ENCODE assay signal across 12 cellular contexts in genomic region chr2:148812306-148812705, GRCh38.
DNase-seq lines count a peak whose midpoint lies in the region; ATAC-seq and TF ChIP-seq lines count a peak whose summit lies in the region.
"Had no signal": no experiment of that assay in that cellular context is flagged by ENCODE, and none has a peak within 500 bp of the region (broad histone marks: within the 10 kb centered on the region; RNA-seq: fewer than 3 reads in every experiment).

No MANE protein-coding gene starts in this region.

- H3K27me3 Mint-ChIP-seq in chondrocyte (ENCODE audit: low read depth): no peaks in the 10 kb centered on the region

- H3K27ac ChIP-seq in heart right ventricle: no peak overlapping the region
- H3K27ac ChIP-seq in lung (ENCODE audit: low read depth in 1 of 2, low read length in 1 of 2): no peak overlapping the region
- H3K27ac ChIP-seq in A673 (ENCODE audit: low read depth, low read length, poor library complexity, severe bottlenecking): no peak overlapping the region

- H3K27ac Mint-ChIP-seq in chondrocyte (ENCODE audit: unreplicated experiment): peak overlapping the region; percentile 37
- H3K27ac Mint-ChIP-seq: activated naive CD4-positive, alpha-beta T cell treated with anti-CD3 and anti-CD28 coated beads, Interleukin-2, amount 50 U/mL, for 24 hours; type B pancreatic cell had no signal

- H3K36me3 ChIP-seq in heart right ventricle (no peaks in the 10 kb centered on the region), lung (ENCODE audit: control insufficient read depth in 2 of 2, insufficient read depth in 2 of 2, low read length in 2 of 2) (no peaks in the 10 kb centered on the region), A673 (ENCODE audit: insufficient read depth, low read length, poor library complexity, severe bottlenecking) (no peaks in the 10 kb centered on the region)

- H3K9me3 Mint-ChIP-seq in chondrocyte (ENCODE audit: low read depth): no peaks in the 10 kb centered on the region

- H3K4me3 ChIP-seq in heart right ventricle: no peak overlapping the region
- H3K4me3 ChIP-seq in lung: no peak overlapping the region
- no peak overlapping the region for H3K4me3 ChIP-seq in A673 (ENCODE audit: low read depth, low read length, poor library complexity, severe bottlenecking)

- no TSS peak for BruUV-seq in A673 (replicated peaks; lab: Mats Ljungman, UMichigan)

- CTCF ChIA-PET in A673 (lab: Charles Lee): no interaction called here

- H3K27me3 ChIP-seq in heart right ventricle (no peaks in the 10 kb centered on the region), lung (ENCODE audit: control insufficient read depth, insufficient read depth) (no peaks in the 10 kb centered on the region), A673 (replicated peaks; ENCODE audit: insufficient read depth, low read depth, low read length, poor library complexity) (no peaks in the 10 kb centered on the region)

- H3K36me3 Mint-ChIP-seq in chondrocyte (ENCODE audit: low read depth): no peaks in the 10 kb centered on the region
- H3K36me3 Mint-ChIP-seq: activated naive CD4-positive, alpha-beta T cell treated with anti-CD3 and anti-CD28 coated beads, Interleukin-2, amount 50 U/mL, for 24 hours; type B pancreatic cell had no signal

- H3K4me1 Mint-ChIP-seq in chondrocyte (ENCODE audit: low read depth): peaks cover 46% of the 10 kb centered on the region

- no peak overlapping the region for H3K4me3 Mint-ChIP-seq in chondrocyte (ENCODE audit: unreplicated experiment)
- H3K4me3 Mint-ChIP-seq: activated naive CD4-positive, alpha-beta T cell treated with anti-CD3 and anti-CD28 coated beads, Interleukin-2, amount 50 U/mL, for 24 hours; type B pancreatic cell had no signal

- DNase-seq in heart right ventricle (peak; percentile 41 to 52), cardiac septum (ENCODE audit: low spot score) (no peak), chondrocyte (ENCODE audit: low spot score) (no peak), lung (ENCODE audit: low spot score) (no peak), islet precursor cell (no peak), A673 (ENCODE audit: low spot score) (no peak)
- DNase-seq: KBM-7; stimulated activated CD4-positive, alpha-beta T cell treated with anti-CD3 and anti-CD28 coated beads, Interleukin-4, amount 100 ng/mL, for 1 hour had no signal

- WGBS in heart right ventricle, 2 donors: 23 to 26% methylated on average over 6 of the region's 6 CpGs
- WGBS in lung, 2 donors: 55 to 69% methylated on average over 6 of the region's 6 CpGs

- TF ChIP-seq CTCF in heart right ventricle (IDR thresholded peaks at IDR 0.05) (no peak), chondrocyte (IDR thresholded peaks at IDR 0.05) (no peak), lung (IDR thresholded peaks at IDR 0.05; ENCODE audit: control extremely low read depth, extremely low read depth) (no peak), A673 (conservative IDR thresholded peaks at IDR 0.05; ENCODE audit: low read depth, low read length) (no peak)

- intact Hi-C loops in heart right ventricle (cut with DNase I): no loop called here
- intact Hi-C loops in cardiac septum (cut with DNase I): no loop called here
- intact Hi-C loops in A673 (cut with micrococcal nuclease; ENCODE audit: unreplicated experiment): no loop called here

- no peaks in the 10 kb centered on the region for H3K9me3 ChIP-seq in heart right ventricle
- H3K9me3 ChIP-seq in lung (ENCODE audit: control insufficient read depth in 2 of 2, insufficient read depth in 1 of 2, low read length in 1 of 2): no peaks in the 10 kb centered on the region
- H3K9me3 ChIP-seq in A673 (ENCODE audit: low read depth, low read length, poor library complexity, severe bottlenecking): no peaks in the 10 kb centered on the region

- peak; percentile 36 to 83 (median 74) for ATAC-seq in heart right ventricle
- ATAC-seq in lung (ENCODE audit: insufficient read depth, low FRiP score): peak; percentile 50
- no peak for ATAC-seq in GM18870 (IDR thresholded peaks at IDR 0.05; ENCODE audit: unreplicated experiment)
- ATAC-seq in HG03442 (IDR thresholded peaks at IDR 0.05; ENCODE audit: unreplicated experiment): no peak

- H3K4me1 ChIP-seq in heart right ventricle: peaks cover 0 to 42% (median 18%) of the 10 kb centered on the region in 9 donors
- peaks cover 0 to 1% of the 10 kb centered on the region in 2 donors for H3K4me1 ChIP-seq in lung (ENCODE audit: control insufficient read depth in 2 of 2, insufficient read depth in 2 of 2, low read length in 2 of 2)
- H3K4me1 ChIP-seq in A673 (ENCODE audit: insufficient read depth, low read length, poor library complexity, severe bottlenecking): peaks cover 3% of the 10 kb centered on the region

- POLR2A ChIA-PET in A673 (lab: Charles Lee; ENCODE audit: low non-redundant PET): no interaction called here

Comparison
In these comparisons a context has a peak if more than half of its experiments do, and no peak if none do; other contexts are left out.
1. DNase-seq: peak in heart right ventricle (2 of 2); none in cardiac septum (single experiment), chondrocyte (single experiment), lung (single experiment), islet precursor cell (single experiment) and A673 (single experiment).
2. ATAC-seq: peak in heart right ventricle (8 of 8) and lung (single experiment); none in GM18870 (single experiment) and HG03442 (single experiment).